In genomic region chr2:168286535-168286934, GRCh38 we compare ENCODE assay signal across 23 cellular contexts.
"Had no signal": no experiment of that assay in that cellular context is flagged by ENCODE, and none has a peak within 500 bp of the region (broad histone marks: within the 10 kb centered on the region; RNA-seq: fewer than 3 reads in every experiment).

No MANE protein-coding gene starts in this region.

- H3K9me2 ChIP-seq: SK-N-SH had no signal

- DNase-seq: KBM-7, MV-4-11, NCI-H1048, NCI-H1105, NCI-H1417, NCI-H1436 treated with DMSO at 0.1 percent for 48 hours, NCI-H1694, NCI-H1930, NCI-H2081, NCI-H2107, NCI-H2171 treated with DMSO at 0.1 percent for 48 hours, NCI-H345, NCI-H446 treated with DMSO at 0.1 percent for 48 hours, NCI-H510A treated with DMSO at 0.1 percent for 48 hours, NCI-H69, NCI-H774, SHP77, SK-N-SH, SW 1271, T-cell had no signal

- H3K4me2 ChIP-seq: SK-N-SH had no signal

- H3K36me3 Mint-ChIP-seq: T-cell had no signal

- H3K9me3 Mint-ChIP-seq: T-cell had no signal

- H3K4me1 Mint-ChIP-seq: T-cell had no signal

- ATAC-seq: Panc1, T-cell had no signal

- H3K27ac Mint-ChIP-seq: T-cell had no signal

- H3K4me3 Mint-ChIP-seq: T-cell had no signal

- H3K27ac ChIP-seq: HL-60, RWPE1 had no signal
